14 cellular contexts compared by ENCODE assay signal in the genomic region with DNA sequence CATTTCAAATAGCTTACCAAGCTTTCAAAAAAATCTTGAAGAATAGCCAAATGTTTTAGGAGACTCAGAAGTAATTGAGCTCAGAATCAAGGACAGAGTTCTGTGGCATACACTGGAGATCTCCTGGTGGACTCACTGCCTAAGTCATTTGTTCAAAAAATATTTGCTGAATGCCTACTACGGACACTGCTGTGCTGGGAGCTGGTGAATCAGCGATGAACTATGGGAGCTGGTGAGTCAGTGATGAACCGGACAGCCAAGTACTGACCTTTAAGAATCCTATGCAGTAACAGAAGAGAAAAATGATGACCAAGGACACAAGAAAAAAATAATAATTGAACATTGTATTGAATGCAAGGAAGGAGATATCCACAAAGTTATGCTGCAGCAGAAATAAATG.
A peak's percentile ranks its signal among the peaks of the same experiment; 100 is the strongest.
DNase-seq lines count a peak whose midpoint lies in the region; ATAC-seq lines count a peak whose summit lies in the region.
"Had no signal": no experiment of that assay in that cellular context is flagged by ENCODE, and none has a peak within 500 bp of the region (broad histone marks: within the 10 kb centered on the region; RNA-seq: fewer than 3 reads in every experiment).

No MANE protein-coding gene starts in this region.

- no peak overlapping the region for H2BK120ac ChIP-seq in mesendoderm (ENCODE audit: low read depth, low read length)

- no peaks in the 10 kb centered on the region for H3K27me3 ChIP-seq in mesendoderm (ENCODE audit: insufficient read depth, low read length, poor library complexity)
- H3K27me3 ChIP-seq: spleen had no signal

- H3K56ac ChIP-seq in mesendoderm (ENCODE audit: low read length): no peak overlapping the region

- H3K18ac ChIP-seq in mesendoderm (ENCODE audit: low read length): no peak overlapping the region

- H3K79me1 ChIP-seq in mesendoderm (ENCODE audit: low read length): no peaks in the 10 kb centered on the region

- H4K8ac ChIP-seq in mesendoderm (ENCODE audit: low read depth, low read length): no peak overlapping the region

- H3K4me2 ChIP-seq in mesendoderm (ENCODE audit: low read length): no peak overlapping the region

- no peak overlapping the region for H3K9ac ChIP-seq in mesendoderm (ENCODE audit: low read length)

- no peak overlapping the region for H2AK5ac ChIP-seq in mesendoderm (ENCODE audit: low read length)

- H3K79me2 ChIP-seq in mesendoderm (ENCODE audit: control insufficient read depth, insufficient read depth, low read length): no peaks in the 10 kb centered on the region

- no peaks in the 10 kb centered on the region for H3K36me3 ChIP-seq in mesendoderm (ENCODE audit: control insufficient read depth, insufficient read depth, low read length)
- H3K36me3 ChIP-seq: spleen had no signal

- no peak overlapping the region for H3K4ac ChIP-seq in mesendoderm (ENCODE audit: low read depth, low read length)

- H3K4me1 ChIP-seq in mesendoderm (ENCODE audit: control insufficient read depth, low read depth, low read length): no peaks in the 10 kb centered on the region
- H3K4me1 ChIP-seq: spleen had no signal

- DNase-seq in AG20443 (ENCODE audit: low spot score): peak; percentile 77
- DNase-seq in LHCN-M2 (ENCODE audit: low read depth): peak; percentile 94
- DNase-seq in dedifferentiated amniotic fluid mesenchymal stem cell (ENCODE audit: extremely low spot score): peak; percentile 77
- peak; percentile 11 for DNase-seq in mesendoderm
- no peak for DNase-seq in CD1c-positive myeloid dendritic cell (ENCODE audit: extremely low spot score)
- DNase-seq: activated CD4-positive, CD25-positive, alpha-beta regulatory T cell treated with anti-CD3 and anti-CD28 coated beads, Interleukin-2, amount 50 U/mL, for 72 hours; endodermal cell; NCI-H1417 treated with DMSO at 0.1 percent for 48 hours; OCI-M1; spleen had no signal

- H2BK15ac ChIP-seq in mesendoderm (replicated peaks; ENCODE audit: low read depth): no peak overlapping the region

- H2BK5ac ChIP-seq in mesendoderm (ENCODE audit: low read length): no peak overlapping the region

- WGBS in mesendoderm (ENCODE audit: extremely low coverage, insufficient coverage, low lambda C conversion rate): no CpG with 5 or more reads among the region's 3 CpGs

- H3K23ac ChIP-seq in mesendoderm (ENCODE audit: low read length): no peak overlapping the region

- ATAC-seq in HG02884 (IDR thresholded peaks at IDR 0.05; ENCODE audit: unreplicated experiment) (no peak), HG03342 (IDR thresholded peaks at IDR 0.05; ENCODE audit: unreplicated experiment) (no peak), HG03571 (IDR thresholded peaks at IDR 0.05; ENCODE audit: unreplicated experiment) (no peak)
- ATAC-seq: stimulated activated memory B cell treated with anti-CD40 and anti-IgM and Interleukin-4, amounts not matched to agents 10 μg/mL and 1 μg/mL and 100 μg/mL, for 72 hours had no signal

- H3K4me3 ChIP-seq in mesendoderm (ENCODE audit: low read length): no peak overlapping the region
- H3K4me3 ChIP-seq: spleen had no signal

- H3K27ac ChIP-seq in mesendoderm (ENCODE audit: low read depth, low read length): no peak overlapping the region
- H3K27ac ChIP-seq: spleen had no signal

- no peak overlapping the region for H4K5ac ChIP-seq in mesendoderm (ENCODE audit: low read length)
